Comparison of ENCODE assay signal across 16 cellular contexts in genomic region chr4:3666263-3666662, GRCh38.
"Had no signal": no experiment of that assay in that cellular context is flagged by ENCODE, and none has a peak within 500 bp of the region (broad histone marks: within the 10 kb centered on the region; RNA-seq: fewer than 3 reads in every experiment).

No MANE protein-coding gene starts in this region.

- H3K27me3 ChIP-seq: foreskin keratinocyte, tibial nerve, uterus had no signal

- H3K36me3 ChIP-seq: tibial nerve, uterus had no signal

- H3K4me3 ChIP-seq: tibial nerve, uterus had no signal

- H3K9me3 ChIP-seq: uterus had no signal

- ATAC-seq: effector memory CD8-positive, alpha-beta T cell; foreskin keratinocyte; natural killer cell treated with Interleukin-12 subunit alpha and Interleukin-12 subunit beta and Interleukin-15 and Interleukin-18, amount 100 ng/mL, for 72 hours had no signal

- H3K4me1 ChIP-seq: foreskin keratinocyte, tibial nerve, uterus had no signal

- DNase-seq: activated CD4-positive, alpha-beta memory T cell treated with anti-CD3 and anti-CD28 coated beads, Interleukin-2, amount 10 ng/mL, durations not matched to agents 7 days and 5 days; activated CD4-positive, alpha-beta T cell treated with anti-CD3 and anti-CD28 coated beads for 4 hours; activated naive CD4-positive, alpha-beta T cell treated with anti-CD3 and anti-CD28 coated beads, Interleukin-2, amount 10 ng/mL, durations not matched to agents 7 days and 5 days; activated T-cell treated with anti-CD3 and anti-CD28 coated beads, Interleukin-2, amount 50 U/mL, for 24 hours; dermis blood vessel endothelial cell; effector memory CD8-positive, alpha-beta T cell; foreskin keratinocyte; mesendoderm; posterior cingulate gyrus; stimulated activated CD4-positive, alpha-beta T cell treated with anti-CD3 and anti-CD28 coated beads, Interleukin-15, amount 100 ng/mL, for 24 hours; stimulated activated CD4-positive, alpha-beta T cell treated with anti-CD3 and anti-CD28 coated beads, Interleukin-4, amount 100 ng/mL, for 1 hour; stimulated activated naive CD4-positive, alpha-beta T cell treated with Interleukin-2 at 50 U/mL for 16 hours; substantia nigra; uterus had no signal

- H3K27ac ChIP-seq: foreskin keratinocyte, tibial nerve, uterus had no signal
